9 cellular contexts compared by ENCODE assay signal in the genomic region with DNA sequence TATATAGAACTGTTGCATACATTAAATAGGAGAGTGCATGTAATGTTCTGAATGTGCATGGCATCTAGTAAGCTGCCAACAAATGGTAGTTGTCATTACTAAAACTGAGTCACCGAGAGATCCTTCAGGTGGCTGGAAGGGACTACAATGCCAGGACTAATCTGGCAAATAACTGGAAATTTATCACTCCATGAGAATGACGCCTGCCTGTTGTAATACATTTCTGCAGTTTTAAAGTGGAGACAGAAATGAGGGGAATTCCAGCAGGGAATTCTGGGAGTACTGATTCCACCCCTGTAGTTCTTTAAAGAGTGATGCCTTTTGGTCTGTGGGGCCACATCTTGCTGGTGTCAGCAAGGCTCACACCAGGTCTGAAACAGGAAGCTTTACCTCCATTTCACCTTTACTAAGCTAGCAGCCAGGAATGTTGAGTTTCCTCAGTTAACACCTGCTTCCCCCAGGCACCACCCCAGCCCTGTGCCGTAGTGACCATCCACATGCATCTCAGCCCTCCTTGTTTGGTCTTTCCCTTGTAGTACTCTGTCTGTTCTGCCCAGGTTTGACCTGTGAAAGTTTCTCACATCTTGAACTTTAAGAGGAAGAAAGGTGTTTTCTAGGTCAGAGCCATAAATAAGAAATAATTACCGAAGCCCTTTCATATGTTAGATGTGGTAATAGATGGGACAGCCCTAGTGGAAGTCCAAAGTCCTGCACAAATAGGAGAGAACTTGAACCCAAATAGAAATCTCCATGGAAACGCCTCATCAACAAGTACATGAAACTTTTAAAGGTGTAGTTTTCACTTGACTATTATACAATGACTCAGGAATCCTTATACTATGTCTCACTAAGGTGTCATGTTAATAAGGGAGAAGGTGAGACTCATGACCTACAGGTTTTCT. TPM values are rescaled to one million over a fixed set of nuclear protein-coding genes. Genes with fewer than 3 reads are reported as not detected.
DNase-seq lines count a peak whose midpoint lies in the region; ATAC-seq and TF ChIP-seq lines count a peak whose summit lies in the region.
"Had no signal": no experiment of that assay in that cellular context is flagged by ENCODE, and none has a peak within 500 bp of the region (broad histone marks: within the 10 kb centered on the region; RNA-seq: fewer than 3 reads in every experiment).

No MANE protein-coding gene starts in this region.

- intact Hi-C loops in breast epithelium (cut with DNase I; ENCODE audit: low total_unique reads) (no loop called here), left colon (cut with DNase I, micrococcal nuclease) (no loop called here)

- 70 to 77% methylated on average over 5 of the region's 5 CpGs for WGBS in upper lobe of left lung, 2 donors

- TF ChIP-seq CTCF in breast epithelium (IDR thresholded peaks at IDR 0.05) (no peak), upper lobe of left lung (IDR thresholded peaks at IDR 0.05) (peak in 1 of 6 experiments; percentile 35)

- peak overlapping the region; percentile 69 for H3K27ac Mint-ChIP-seq in activated T-cell treated with anti-CD3 and anti-CD28 coated beads, Interleukin-2, amount 50 U/mL, for 24 hours

- ATAC-seq in left colon (peak; percentile 66), upper lobe of left lung (ENCODE audit: low FRiP score in 2 of 2) (peak; percentile 20 to 58)

- no peak for TF ChIP-seq EP300 in upper lobe of left lung (IDR thresholded peaks at IDR 0.05)

- peaks cover 75% of the 10 kb centered on the region for H3K36me3 Mint-ChIP-seq in activated T-cell treated with anti-CD3 and anti-CD28 coated beads, Interleukin-2, amount 50 U/mL, for 24 hours (ENCODE audit: low read depth)

- H3K27ac ChIP-seq in breast epithelium (peak overlapping the region; percentile 16 to 68), upper lobe of left lung (peak overlapping the region in 3 of 4 donors; percentile 14 to 59 (median 46))

- H3K36me3 ChIP-seq in breast epithelium (peaks cover 9% of the 10 kb centered on the region), upper lobe of left lung (peaks cover 6 to 70% (median 30%) of the 10 kb centered on the region in 4 donors)

- no peak for DNase-seq in activated T-cell treated with anti-CD3 and anti-CD28 coated beads, Interleukin-2, amount 50 U/mL, for 24 hours
- DNase-seq in activated T-cell treated with anti-CD3 and anti-CD28 coated beads for 4 hours (no peak), breast epithelium (ENCODE audit: low spot score in 2 of 2) (no peak), left colon (no peak), upper lobe of left lung (no peak), NCI-H187 treated with DMSO at 0.1 percent for 48 hours (lab: John Stamatoyannopoulos, UW) (no peak), GDM1 (lab: John Stamatoyannopoulos, UW) (no peak), GOT3 (lab: John Stamatoyannopoulos, UW) (no peak)
- DNase-seq: T1000 had no signal

- H3K4me3 ChIP-seq in breast epithelium (no peak overlapping the region), upper lobe of left lung (no peak overlapping the region)

- H3K27me3 ChIP-seq in breast epithelium, result no peaks in the 10 kb centered on the region
- no peaks in the 10 kb centered on the region for H3K27me3 ChIP-seq in upper lobe of left lung

- no peaks in the 10 kb centered on the region for H3K27me3 Mint-ChIP-seq in activated T-cell treated with anti-CD3 and anti-CD28 coated beads, Interleukin-2, amount 50 U/mL, for 24 hours

- H3K4me1 ChIP-seq in breast epithelium (peaks cover 0 to 13% of the 10 kb centered on the region in 2 donors), upper lobe of left lung (peaks cover 6 to 20% (median 17%) of the 10 kb centered on the region in 4 donors)

- no peak overlapping the region for H3K4me3 Mint-ChIP-seq in activated T-cell treated with anti-CD3 and anti-CD28 coated beads, Interleukin-2, amount 50 U/mL, for 24 hours

- H3K4me1 Mint-ChIP-seq in activated T-cell treated with anti-CD3 and anti-CD28 coated beads, Interleukin-2, amount 50 U/mL, for 24 hours (ENCODE audit: low read depth), result peaks cover 38% of the 10 kb centered on the region

- TF ChIP-seq POLR2A in breast epithelium (IDR thresholded peaks at IDR 0.05) (no peak), upper lobe of left lung (IDR thresholded peaks at IDR 0.05) (no peak)

- H3K9me3 Mint-ChIP-seq in activated T-cell treated with anti-CD3 and anti-CD28 coated beads, Interleukin-2, amount 50 U/mL, for 24 hours, result no peaks in the 10 kb centered on the region

- no peaks in the 10 kb centered on the region for H3K9me3 ChIP-seq in breast epithelium
- H3K9me3 ChIP-seq in upper lobe of left lung, result no peaks in the 10 kb centered on the region

RNA-seq across cellular contexts. Expression of gene LMOD3, which starts 56.7 kb away (rescaled TPM):
- total RNA-seq in breast epithelium (not detected), left colon (under 1 TPM in 1 of 2 donors, not detected in 1; 0.17 TPM), upper lobe of left lung (1 to 10 TPM in 1 of 6 donors, under 1 TPM in 3, not detected in 2; 0.17 to 4.2 (median 0.40) TPM)
